Comparison of ENCODE assay signal across 9 cellular contexts in the genomic region with DNA sequence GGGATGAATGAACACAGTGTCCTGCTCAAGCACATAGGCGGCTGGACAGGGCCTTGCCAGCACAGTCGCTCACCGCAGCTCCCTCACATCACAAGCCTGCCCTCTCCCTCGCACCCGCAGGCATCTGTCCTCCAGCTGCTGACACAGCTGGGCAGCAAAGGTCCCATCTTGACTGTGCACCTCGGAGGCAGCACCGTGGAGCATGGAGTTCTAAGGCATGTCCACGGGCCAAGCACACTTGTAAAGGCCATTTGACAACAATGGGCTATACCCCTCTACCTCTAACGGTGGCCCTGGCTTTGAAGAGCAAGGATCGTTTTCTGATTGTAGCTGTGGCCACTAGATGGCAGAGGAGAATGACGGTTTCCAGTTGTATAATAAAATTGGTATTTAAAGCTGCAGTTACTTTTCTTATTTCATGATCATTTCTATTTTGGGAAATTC. TPM values are rescaled to one million over a fixed set of nuclear protein-coding genes. Genes with fewer than 3 reads are reported as not detected.
DNase-seq lines count a peak whose midpoint lies in the region; ATAC-seq and TF ChIP-seq lines count a peak whose summit lies in the region.
"Had no signal": no experiment of that assay in that cellular context is flagged by ENCODE, and none has a peak within 500 bp of the region (broad histone marks: within the 10 kb centered on the region; RNA-seq: fewer than 3 reads in every experiment).

No MANE protein-coding gene starts in this region.

- in situ Hi-C loops in KBM-7 (cut with MboI; ENCODE audit: low pct_unique_long_range_greater_than_20kb, low sequenced_read_pairs), result loop anchor here (10.0 kb wide), 1 partner anchor 464 kb away; no protein-coding TSS in a partner anchor

- H3K9me3 ChIP-seq in adrenal gland (replicated peaks in 1 of 3) (no peaks in the 10 kb centered on the region), right cardiac atrium (ENCODE audit: control insufficient read depth, low read length) (no peaks in the 10 kb centered on the region)

- peak; percentile 16 for DNase-seq in activated CD4-positive, alpha-beta T cell treated with anti-CD3 and anti-CD28 coated beads for 36 hours
- DNase-seq in activated CD4-positive, alpha-beta T cell treated with anti-CD3 and anti-CD28 coated beads, Interleukin-2, amount 50 U/mL, for 4 hours, result no peak
- peak; percentile 59 for DNase-seq in KBM-7
- DNase-seq in adrenal gland, result peak in 2 of 7 donors; percentile 21 to 54
- no peak for DNase-seq in right cardiac atrium
- DNase-seq in stimulated activated effector memory CD8-positive, alpha-beta T cell treated with anti-CD3 and anti-CD28 coated beads, Interleukin-12 subunit alpha, Interleukin-12 subunit beta, amount 100 ng/mL, for 72 hours (ENCODE audit: low spot score in 2 of 2), result no peak

- H3K27me3 ChIP-seq in adrenal gland, result no peaks in the 10 kb centered on the region
- H3K27me3 ChIP-seq in right cardiac atrium (ENCODE audit: control insufficient read depth, insufficient read depth), result no peaks in the 10 kb centered on the region

- no peaks in the 10 kb centered on the region for H3K36me3 Mint-ChIP-seq in activated CD4-positive, alpha-beta T cell treated with anti-CD3 and anti-CD28 coated beads for 36 hours (ENCODE audit: low read depth)
- H3K36me3 Mint-ChIP-seq in stimulated activated effector memory CD8-positive, alpha-beta T cell treated with anti-CD3 and anti-CD28 coated beads, Interleukin-12 subunit alpha, Interleukin-12 subunit beta, amount 100 ng/mL, for 72 hours, result no peaks in the 10 kb centered on the region

- peak; percentile 32 to 61 (median 50) for TF ChIP-seq CTCF in adrenal gland (IDR thresholded peaks at IDR 0.05)

- H3K9me3 Mint-ChIP-seq in activated CD4-positive, alpha-beta T cell treated with anti-CD3 and anti-CD28 coated beads for 36 hours (ENCODE audit: low read depth), result no peaks in the 10 kb centered on the region
- no peaks in the 10 kb centered on the region for H3K9me3 Mint-ChIP-seq in stimulated activated effector memory CD8-positive, alpha-beta T cell treated with anti-CD3 and anti-CD28 coated beads, Interleukin-12 subunit alpha, Interleukin-12 subunit beta, amount 100 ng/mL, for 72 hours
- H3K9me3 Mint-ChIP-seq: activated T-cell treated with anti-CD3 and anti-CD28 coated beads, Interleukin-2, amount 50 U/mL, for 72 hours had no signal

- ATAC-seq in activated CD4-positive, alpha-beta T cell treated with anti-CD3 and anti-CD28 coated beads for 36 hours, result no peak
- ATAC-seq in right cardiac atrium, result peak in 1 of 2 donors; percentile 10
- peak; percentile 34 for ATAC-seq in stimulated activated effector memory CD8-positive, alpha-beta T cell treated with anti-CD3 and anti-CD28 coated beads, Interleukin-12 subunit alpha, Interleukin-12 subunit beta, amount 100 ng/mL, for 72 hours
- ATAC-seq in HG03045 (IDR thresholded peaks at IDR 0.05; ENCODE audit: unreplicated experiment), result no peak
- ATAC-seq in GM21723 (IDR thresholded peaks at IDR 0.05; ENCODE audit: unreplicated experiment), result no peak

- H3K27ac ChIP-seq in adrenal gland (no peak overlapping the region), right cardiac atrium (ENCODE audit: low read length) (peak overlapping the region; percentile 23)

- H3K36me3 ChIP-seq in adrenal gland (replicated peaks in 1 of 2), result no peaks in the 10 kb centered on the region

- H3K27ac Mint-ChIP-seq in activated CD4-positive, alpha-beta T cell treated with anti-CD3 and anti-CD28 coated beads for 36 hours, result no peak overlapping the region
- no peak overlapping the region for H3K27ac Mint-ChIP-seq in stimulated activated effector memory CD8-positive, alpha-beta T cell treated with anti-CD3 and anti-CD28 coated beads, Interleukin-12 subunit alpha, Interleukin-12 subunit beta, amount 100 ng/mL, for 72 hours
- H3K27ac Mint-ChIP-seq: activated T-cell treated with anti-CD3 and anti-CD28 coated beads, Interleukin-2, amount 50 U/mL, for 72 hours had no signal

- POLR2A ChIA-PET in activated CD4-positive, alpha-beta T cell treated with anti-CD3 and anti-CD28 coated beads for 36 hours (lab: Charles Lee), result no interaction called here

- CTCF ChIA-PET in activated CD4-positive, alpha-beta T cell treated with anti-CD3 and anti-CD28 coated beads for 36 hours (lab: Charles Lee), result interaction anchor here (0.6 to 1.3 kb wide), 10 partner anchors 8 to 485 kb away, joined by 3 to 8 read pairs (median 4); no protein-coding TSS in a partner anchor

- WGBS in adrenal gland, 4 donors, result 29 to 58% (median 32%) methylated on average over 8 to 11 of the region's 11 CpGs
- 31% methylated on average over 11 of the region's 11 CpGs for WGBS in right cardiac atrium

- no peaks in the 10 kb centered on the region for H3K27me3 Mint-ChIP-seq in activated CD4-positive, alpha-beta T cell treated with anti-CD3 and anti-CD28 coated beads for 36 hours

- peaks cover 10% of the 10 kb centered on the region for H3K4me1 Mint-ChIP-seq in activated CD4-positive, alpha-beta T cell treated with anti-CD3 and anti-CD28 coated beads for 36 hours
- H3K4me1 Mint-ChIP-seq in stimulated activated effector memory CD8-positive, alpha-beta T cell treated with anti-CD3 and anti-CD28 coated beads, Interleukin-12 subunit alpha, Interleukin-12 subunit beta, amount 100 ng/mL, for 72 hours, result peaks cover 8% of the 10 kb centered on the region

- no peak overlapping the region for H3K4me3 ChIP-seq in adrenal gland
- no peak overlapping the region for H3K4me3 ChIP-seq in right cardiac atrium (ENCODE audit: low read length)

- intact Hi-C loops in activated CD4-positive, alpha-beta T cell treated with anti-CD3 and anti-CD28 coated beads for 36 hours (cut with DNase I, micrococcal nuclease), result loop anchor here (5.0 to 10.0 kb wide), 4 partner anchors 134 to 594 kb away; partner anchors contain the start of genes UTP14A (in 1 of the 2) and XPNPEP2 (in 1 of the 2)
- intact Hi-C loops in adrenal gland (cut with DNase I) (loop anchor here in 1 of 2 donors (10.0 kb wide), 2 partner anchors 224 to 464 kb away; no protein-coding TSS in a partner anchor), right cardiac atrium (cut with DNase I) (loop anchor here (5.0 to 10.0 kb wide), 6 partner anchors 124 to 1314 kb away; partner anchors contain the start of genes UTP14A (in 1 of the 4) and ZDHHC9 (in 1 of the 4))

- no peak for TF ChIP-seq POLR2A in adrenal gland (IDR thresholded peaks at IDR 0.05)

- H3K4me1 ChIP-seq in adrenal gland (replicated peaks in 1 of 2) (no peaks in the 10 kb centered on the region), right cardiac atrium (ENCODE audit: control insufficient read depth, insufficient read depth, low read length) (peaks cover 3% of the 10 kb centered on the region)

- no peak overlapping the region for H3K4me3 Mint-ChIP-seq in activated CD4-positive, alpha-beta T cell treated with anti-CD3 and anti-CD28 coated beads for 36 hours
- no peak overlapping the region for H3K4me3 Mint-ChIP-seq in stimulated activated effector memory CD8-positive, alpha-beta T cell treated with anti-CD3 and anti-CD28 coated beads, Interleukin-12 subunit alpha, Interleukin-12 subunit beta, amount 100 ng/mL, for 72 hours
- H3K4me3 Mint-ChIP-seq: activated T-cell treated with anti-CD3 and anti-CD28 coated beads, Interleukin-2, amount 50 U/mL, for 72 hours had no signal

RNA-seq across cellular contexts. Expression of gene APLN, which starts 53.8 kb away (rescaled TPM):
- 1 to 10 TPM; 1.9 to 2.1 TPM for total RNA-seq in activated CD4-positive, alpha-beta T cell treated with anti-CD3 and anti-CD28 coated beads for 36 hours
- 10 to 100 TPM in 2 of 8 donors, 1 to 10 TPM in 6; 3.6 to 18.5 (median 5.6) TPM for total RNA-seq in adrenal gland
- 10 to 100 TPM in 2 of 3 donors, 1 to 10 TPM in 1; 2.7 to 27.5 (median 10.5) TPM for polyA plus RNA-seq in adrenal gland
- 10 to 100 TPM in 1 of 4 donors, 1 to 10 TPM in 3; 4.0 to 10.5 (median 6.4) TPM for total RNA-seq in right cardiac atrium
- polyA plus RNA-seq in right cardiac atrium, result 7.0 TPM

Comparison
In these comparisons a context has a peak if more than half of its experiments do, and no peak if none do; other contexts are left out.
1. DNase-seq: peak in activated CD4-positive, alpha-beta T cell treated with anti-CD3 and anti-CD28 coated beads for 36 hours (single experiment) and KBM-7 (single experiment); none in activated CD4-positive, alpha-beta T cell treated with anti-CD3 and anti-CD28 coated beads, Interleukin-2, amount 50 U/mL, for 4 hours (0 of 2), right cardiac atrium (0 of 3) and stimulated activated effector memory CD8-positive, alpha-beta T cell treated with anti-CD3 and anti-CD28 coated beads, Interleukin-12 subunit alpha, Interleukin-12 subunit beta, amount 100 ng/mL, for 72 hours (0 of 2).